ENCODE assay signal across 10 cellular contexts in genomic region chr1:31926252-31926651, GRCh38. TPM values are rescaled to one million over a fixed set of nuclear protein-coding genes. Genes with fewer than 3 reads are reported as not detected.
DNase-seq lines count a peak whose midpoint lies in the region; ATAC-seq, FAIRE-seq and TF ChIP-seq lines count a peak whose summit lies in the region.
"Had no signal": no experiment of that assay in that cellular context is flagged by ENCODE, and none has a peak within 500 bp of the region (broad histone marks: within the 10 kb centered on the region; RNA-seq: fewer than 3 reads in every experiment).

No MANE protein-coding gene starts in this region.

- no peak for ATAC-seq in activated T-helper 17 cell treated with anti-CD3 and anti-CD28 coated beads, Interleukin-2, amount 50 U/mL, for 72 hours (replicated peaks)

- FAIRE-seq in GM19239 (lab: Jason Lieb, UNC) = peak; percentile 54

- H3K9me3 Mint-ChIP-seq in activated T-helper 17 cell treated with anti-CD3 and anti-CD28 coated beads, Interleukin-2, amount 50 U/mL, for 72 hours = no peaks in the 10 kb centered on the region
- no peaks in the 10 kb centered on the region for H3K9me3 Mint-ChIP-seq in nephron

- H3K27me3 Mint-ChIP-seq in activated T-helper 17 cell treated with anti-CD3 and anti-CD28 coated beads, Interleukin-2, amount 50 U/mL, for 72 hours = no peaks in the 10 kb centered on the region
- H3K27me3 Mint-ChIP-seq in nephron (ENCODE audit: low read depth) = no peaks in the 10 kb centered on the region

- H3K36me3 Mint-ChIP-seq in activated T-helper 17 cell treated with anti-CD3 and anti-CD28 coated beads, Interleukin-2, amount 50 U/mL, for 72 hours (ENCODE audit: low read depth) = peaks cover 80% of the 10 kb centered on the region
- H3K36me3 Mint-ChIP-seq in nephron (ENCODE audit: low read depth) = peaks cover 2% of the 10 kb centered on the region

- H3K27ac Mint-ChIP-seq in activated T-helper 17 cell treated with anti-CD3 and anti-CD28 coated beads, Interleukin-2, amount 50 U/mL, for 72 hours = peak overlapping the region; percentile 94
- peak overlapping the region in 2 of 3 experiments; percentile 2 to 4 for H3K27ac Mint-ChIP-seq in nephron

- peak overlapping the region; percentile 97 for H3K4me3 Mint-ChIP-seq in activated T-helper 17 cell treated with anti-CD3 and anti-CD28 coated beads, Interleukin-2, amount 50 U/mL, for 72 hours
- no peak overlapping the region for H3K4me3 Mint-ChIP-seq in nephron

- DNase-seq in CD1c-positive myeloid dendritic cell (ENCODE audit: extremely low spot score) = peak; percentile 70
- no peak for DNase-seq in GM19239 (ENCODE audit: insufficient read length, low spot score)
- DNase-seq in NCI-H1105 treated with DMSO at 0.1 percent for 48 hours (lab: John Stamatoyannopoulos, UW) = no peak
- DNase-seq in NCI-H510A treated with DMSO at 0.1 percent for 48 hours (lab: John Stamatoyannopoulos, UW) = no peak
- no peak for DNase-seq in cerebellar cortex (ENCODE audit: low spot score)
- DNase-seq in GM19240 (ENCODE audit: insufficient read length, low spot score) = no peak
- DNase-seq: stimulated activated CD4-positive, alpha-beta T cell treated with anti-CD3 and anti-CD28 coated beads, Interleukin-2, amount 100 ng/mL, for 24 hours; stimulated activated naive CD4-positive, alpha-beta T cell treated with Interleukin-2 at 50 U/mL for 16 hours had no signal

- no peak for TF ChIP-seq CTCF in nephron (IDR thresholded peaks at IDR 0.05; ENCODE audit: unreplicated experiment in 3 of 3)

- peaks cover 51% of the 10 kb centered on the region for H3K4me1 Mint-ChIP-seq in activated T-helper 17 cell treated with anti-CD3 and anti-CD28 coated beads, Interleukin-2, amount 50 U/mL, for 72 hours
- peaks cover 61% of the 10 kb centered on the region for H3K4me1 Mint-ChIP-seq in nephron

RNA-seq across cellular contexts. Expression of gene PTP4A2, which starts 11.9 kb away (rescaled TPM):
- 100 to 1,000 TPM; 285 to 351 TPM for total RNA-seq in activated T-helper 17 cell treated with anti-CD3 and anti-CD28 coated beads, Interleukin-2, amount 50 U/mL, for 72 hours
